Comparison of ENCODE assay signal across 1 cellular context in genomic region chr12:47808574-47809380, GRCh38.
TF ChIP-seq lines count a peak whose summit lies in the region.

No MANE protein-coding gene starts in this region.

TF ChIP-seq in HepG2, 621 proteins besides CTCF, POLR2A, EP300 and RAD21:
- TF ChIP-seq ZNF329 (CRISPR knock-in tag; IDR thresholded peaks at IDR 0.05; ENCODE audit: low read depth): no peak
- TF ChIP-seq, protein P1, sequence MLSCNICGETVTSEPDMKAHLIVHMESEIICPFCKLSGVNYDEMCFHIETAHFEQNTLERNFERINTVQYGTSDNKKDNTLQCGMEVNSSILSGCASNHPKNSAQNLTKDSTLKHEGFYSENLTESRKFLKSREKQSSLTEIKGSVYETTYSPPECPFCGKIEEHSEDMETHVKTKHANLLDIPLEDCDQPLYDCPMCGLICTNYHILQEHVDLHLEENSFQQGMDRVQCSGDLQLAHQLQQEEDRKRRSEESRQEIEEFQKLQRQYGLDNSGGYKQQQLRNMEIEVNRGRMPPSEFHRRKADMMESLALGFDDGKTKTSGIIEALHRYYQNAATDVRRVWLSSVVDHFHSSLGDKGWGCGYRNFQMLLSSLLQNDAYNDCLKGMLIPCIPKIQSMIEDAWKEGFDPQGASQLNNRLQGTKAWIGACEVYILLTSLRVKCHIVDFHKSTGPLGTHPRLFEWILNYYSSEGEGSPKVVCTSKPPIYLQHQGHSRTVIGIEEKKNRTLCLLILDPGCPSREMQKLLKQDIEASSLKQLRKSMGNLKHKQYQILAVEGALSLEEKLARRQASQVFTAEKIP (CRISPR knock-in tag; IDR thresholded peaks at IDR 0.05; ENCODE audit: borderline replicate concordance): no peak
- TF ChIP-seq, protein P2, sequence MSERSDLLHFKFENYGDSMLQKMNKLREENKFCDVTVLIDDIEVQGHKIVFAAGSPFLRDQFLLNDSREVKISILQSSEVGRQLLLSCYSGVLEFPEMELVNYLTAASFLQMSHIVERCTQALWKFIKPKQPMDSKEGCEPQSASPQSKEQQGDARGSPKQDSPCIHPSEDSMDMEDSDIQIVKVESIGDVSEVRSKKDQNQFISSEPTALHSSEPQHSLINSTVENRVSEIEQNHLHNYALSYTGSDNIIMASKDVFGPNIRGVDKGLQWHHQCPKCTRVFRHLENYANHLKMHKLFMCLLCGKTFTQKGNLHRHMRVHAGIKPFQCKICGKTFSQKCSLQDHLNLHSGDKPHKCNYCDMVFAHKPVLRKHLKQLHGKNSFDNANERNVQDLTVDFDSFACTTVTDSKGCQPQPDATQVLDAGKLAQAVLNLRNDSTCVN (CRISPR knock-in tag; IDR thresholded peaks at IDR 0.05; ENCODE audit: borderline replicate concordance): no peak
- no peak for TF ChIP-seq HINFP (CRISPR knock-in tag; IDR thresholded peaks at IDR 0.05; ENCODE audit: low read depth)
- no peak for TF ChIP-seq MTF1 (CRISPR knock-in tag; IDR thresholded peaks at IDR 0.05)
- no peak for TF ChIP-seq PAXIP1 (CRISPR knock-in tag; conservative IDR thresholded peaks at IDR 0.05)
- TF ChIP-seq E2F5 (CRISPR knock-in tag; conservative IDR thresholded peaks at IDR 0.05): no peak
- TF ChIP-seq ZNF652 (CRISPR knock-in tag; IDR thresholded peaks at IDR 0.05; ENCODE audit: borderline replicate concordance, low read depth): no peak
- TF ChIP-seq, protein P3, sequence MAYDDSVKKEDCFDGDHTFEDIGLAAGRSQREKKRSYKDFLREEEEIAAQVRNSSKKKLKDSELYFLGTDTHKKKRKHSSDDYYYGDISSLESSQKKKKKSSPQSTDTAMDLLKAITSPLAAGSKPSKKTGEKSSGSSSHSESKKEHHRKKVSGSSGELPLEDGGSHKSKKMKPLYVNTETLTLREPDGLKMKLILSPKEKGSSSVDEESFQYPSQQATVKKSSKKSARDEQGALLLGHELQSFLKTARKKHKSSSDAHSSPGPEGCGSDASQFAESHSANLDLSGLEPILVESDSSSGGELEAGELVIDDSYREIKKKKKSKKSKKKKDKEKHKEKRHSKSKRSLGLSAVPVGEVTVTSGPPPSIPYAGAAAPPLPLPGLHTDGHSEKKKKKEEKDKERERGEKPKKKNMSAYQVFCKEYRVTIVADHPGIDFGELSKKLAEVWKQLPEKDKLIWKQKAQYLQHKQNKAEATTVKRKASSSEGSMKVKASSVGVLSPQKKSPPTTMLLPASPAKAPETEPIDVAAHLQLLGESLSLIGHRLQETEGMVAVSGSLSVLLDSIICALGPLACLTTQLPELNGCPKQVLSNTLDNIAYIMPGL (CRISPR knock-in tag; IDR thresholded peaks at IDR 0.05; ENCODE audit: borderline replicate concordance in 1 of 2, low read depth in 1 of 2): no peak
- no peak for TF ChIP-seq SRSF4 (IDR thresholded peaks at IDR 0.05; ENCODE audit: low read depth, low read length, poor library complexity, severe bottlenecking)
- no peak for TF ChIP-seq SPEN (CRISPR knock-in tag; IDR thresholded peaks at IDR 0.05; ENCODE audit: low read depth)
- TF ChIP-seq DDIT3 (CRISPR knock-in tag; IDR thresholded peaks at IDR 0.05): no peak
- no peak for TF ChIP-seq NCOA5 (CRISPR knock-in tag; IDR thresholded peaks at IDR 0.05)
- TF ChIP-seq ZNF513 (CRISPR knock-in tag; conservative IDR thresholded peaks at IDR 0.05): no peak
- no peak for TF ChIP-seq ZNF253 (CRISPR knock-in tag; IDR thresholded peaks at IDR 0.05; ENCODE audit: borderline replicate concordance)
- no peak for TF ChIP-seq SALL1 (CRISPR knock-in tag; IDR thresholded peaks at IDR 0.05)
- TF ChIP-seq FOXO1 (CRISPR knock-in tag; IDR thresholded peaks at IDR 0.05): no peak
- TF ChIP-seq, protein P4, sequence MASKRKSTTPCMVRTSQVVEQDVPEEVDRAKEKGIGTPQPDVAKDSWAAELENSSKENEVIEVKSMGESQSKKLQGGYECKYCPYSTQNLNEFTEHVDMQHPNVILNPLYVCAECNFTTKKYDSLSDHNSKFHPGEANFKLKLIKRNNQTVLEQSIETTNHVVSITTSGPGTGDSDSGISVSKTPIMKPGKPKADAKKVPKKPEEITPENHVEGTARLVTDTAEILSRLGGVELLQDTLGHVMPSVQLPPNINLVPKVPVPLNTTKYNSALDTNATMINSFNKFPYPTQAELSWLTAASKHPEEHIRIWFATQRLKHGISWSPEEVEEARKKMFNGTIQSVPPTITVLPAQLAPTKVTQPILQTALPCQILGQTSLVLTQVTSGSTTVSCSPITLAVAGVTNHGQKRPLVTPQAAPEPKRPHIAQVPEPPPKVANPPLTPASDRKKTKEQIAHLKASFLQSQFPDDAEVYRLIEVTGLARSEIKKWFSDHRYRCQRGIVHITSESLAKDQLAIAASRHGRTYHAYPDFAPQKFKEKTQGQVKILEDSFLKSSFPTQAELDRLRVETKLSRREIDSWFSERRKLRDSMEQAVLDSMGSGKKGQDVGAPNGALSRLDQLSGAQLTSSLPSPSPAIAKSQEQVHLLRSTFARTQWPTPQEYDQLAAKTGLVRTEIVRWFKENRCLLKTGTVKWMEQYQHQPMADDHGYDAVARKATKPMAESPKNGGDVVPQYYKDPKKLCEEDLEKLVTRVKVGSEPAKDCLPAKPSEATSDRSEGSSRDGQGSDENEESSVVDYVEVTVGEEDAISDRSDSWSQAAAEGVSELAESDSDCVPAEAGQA (IDR thresholded peaks at IDR 0.05; ENCODE audit: low read depth): no peak
- TF ChIP-seq, protein P4 (CRISPR knock-in tag; IDR thresholded peaks at IDR 0.05; ENCODE audit: borderline replicate concordance): no peak
- no peak for TF ChIP-seq ZNF24 (IDR thresholded peaks at IDR 0.05)
- TF ChIP-seq ZFP36 (IDR thresholded peaks at IDR 0.05; ENCODE audit: borderline replicate concordance, low read depth, low read length, partially characterized antibody): no peak
